In genomic region chr1:8864713-8865397, GRCh38 we compare ENCODE assay signal across 1 cellular context.
A peak's percentile ranks its signal among the peaks of the same experiment; 100 is the strongest.
TF ChIP-seq lines count a peak whose summit lies in the region.

No MANE protein-coding gene starts in this region.

TF ChIP-seq in HCT116, 20 proteins besides CTCF, POLR2A, EP300 and RAD21 (continued from another document):
- no peak for TF ChIP-seq REST (IDR thresholded peaks at IDR 0.05; ENCODE audit: low read depth)
- no peak for TF ChIP-seq EZH2phosphoT487 (IDR thresholded peaks at IDR 0.05; ENCODE audit: borderline replicate concordance)
- TF ChIP-seq ELF1 (IDR thresholded peaks at IDR 0.05; ENCODE audit: borderline replicate concordance, low read depth) = no peak
- no peak for TF ChIP-seq SRF (IDR thresholded peaks at IDR 0.05; ENCODE audit: low read depth)
- peak; percentile 14; the same call in 1 of the 2 replicates for TF ChIP-seq POLR2AphosphoS5 (IDR thresholded peaks at IDR 0.05; ENCODE audit: low read depth, low read length)
- TF ChIP-seq SIN3A (IDR thresholded peaks at IDR 0.05; ENCODE audit: low read depth) = no peak
- no peak for TF ChIP-seq EZH2 (IDR thresholded peaks at IDR 0.05)
- no peak for TF ChIP-seq ZBTB33 (IDR thresholded peaks at IDR 0.05; ENCODE audit: extremely low read depth, insufficient replicate concordance, low read length)
